In genomic region chr5:33852837-33853236, GRCh38 we compare ENCODE assay signal across 2 cellular contexts.
TF ChIP-seq lines count a peak whose summit lies in the region.

No MANE protein-coding gene starts in this region.

TF ChIP-seq in SK-N-SH, 30 proteins besides CTCF, POLR2A, EP300 and RAD21 (continued from another document):
- TF ChIP-seq YY1 (IDR thresholded peaks at IDR 0.05; ENCODE audit: low read depth) (no peak), RCOR1 (IDR thresholded peaks at IDR 0.05; ENCODE audit: low read length) (no peak), POLR2AphosphoS5 (IDR thresholded peaks at IDR 0.05; ENCODE audit: low read depth, low read length) (no peak), PBX3 (IDR thresholded peaks at IDR 0.05) (no peak), TCF12 (IDR thresholded peaks at IDR 0.05) (no peak), GABPA (IDR thresholded peaks at IDR 0.05; ENCODE audit: low read depth) (no peak)
- TF ChIP-seq, protein P1, sequence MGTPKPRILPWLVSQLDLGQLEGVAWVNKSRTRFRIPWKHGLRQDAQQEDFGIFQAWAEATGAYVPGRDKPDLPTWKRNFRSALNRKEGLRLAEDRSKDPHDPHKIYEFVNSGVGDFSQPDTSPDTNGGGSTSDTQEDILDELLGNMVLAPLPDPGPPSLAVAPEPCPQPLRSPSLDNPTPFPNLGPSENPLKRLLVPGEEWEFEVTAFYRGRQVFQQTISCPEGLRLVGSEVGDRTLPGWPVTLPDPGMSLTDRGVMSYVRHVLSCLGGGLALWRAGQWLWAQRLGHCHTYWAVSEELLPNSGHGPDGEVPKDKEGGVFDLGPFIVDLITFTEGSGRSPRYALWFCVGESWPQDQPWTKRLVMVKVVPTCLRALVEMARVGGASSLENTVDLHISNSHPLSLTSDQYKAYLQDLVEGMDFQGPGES (IDR thresholded peaks at IDR 0.05; ENCODE audit: low read depth, low read length) = no peak

TF ChIP-seq in SK-N-SH treated with all-trans-retinoic acid at 6 μM for 48 hours, 23 proteins besides CTCF, POLR2A, EP300 and RAD21 (continued from another document):
- TF ChIP-seq CSRNP3 (CRISPR knock-in tag; IDR thresholded peaks at IDR 0.05) = no peak
TF ChIP-seq in SK-N-SH treated with all-trans-retinoic acid at 6 μM for 48 hours: peak in this region for 0.
